ENCODE assay signal across 14 cellular contexts in the genomic region with DNA sequence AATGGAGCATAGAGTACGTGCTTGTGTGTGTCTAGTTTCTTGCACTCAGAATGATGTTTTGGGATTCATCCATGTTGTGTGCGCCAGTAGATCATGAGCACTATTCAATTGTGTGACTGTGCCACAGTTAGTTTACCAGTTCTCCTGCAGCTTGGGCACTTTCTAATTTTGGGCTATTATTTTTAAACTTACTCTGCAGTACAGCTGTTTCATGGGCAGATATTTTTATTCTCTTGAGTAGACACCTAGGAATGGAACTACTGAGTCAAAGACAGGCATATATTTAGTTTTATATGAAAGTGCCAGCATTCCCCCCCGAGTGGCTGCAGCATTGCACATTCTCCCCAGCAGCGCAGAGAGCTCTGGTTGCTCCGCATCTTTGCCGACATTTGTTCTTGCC.
"Had no signal": no experiment of that assay in that cellular context is flagged by ENCODE, and none has a peak within 500 bp of the region (broad histone marks: within the 10 kb centered on the region; RNA-seq: fewer than 3 reads in every experiment).

No MANE protein-coding gene starts in this region.

- H3K27me3 ChIP-seq: esophagus squamous epithelium, pancreas, tibial nerve, uterus had no signal

- H3K9me3 ChIP-seq: left ventricle myocardium inferior, pancreas, tibial nerve, uterus had no signal

- H3K4me3 ChIP-seq: esophagus squamous epithelium, left ventricle myocardium inferior, pancreas, tibial nerve, uterus had no signal

- H3K27me3 Mint-ChIP-seq: activated naive CD4-positive, alpha-beta T cell treated with anti-CD3 and anti-CD28 coated beads, Interleukin-2, amount 10 ng/mL, durations not matched to agents 7 days and 5 days had no signal

- DNase-seq: activated CD4-positive, alpha-beta T cell treated with anti-CD3 and anti-CD28 coated beads for 1 hour; activated CD4-positive, alpha-beta T cell treated with anti-CD3 and anti-CD28 coated beads, Interleukin-2, amount 50 U/mL, for 4 hours; activated naive CD4-positive, alpha-beta T cell treated with anti-CD3 and anti-CD28 coated beads, Interleukin-2, amount 10 ng/mL, durations not matched to agents 7 days and 5 days; esophagus squamous epithelium; left ventricle myocardium inferior; mesendoderm; pancreas; stimulated activated CD4-positive, alpha-beta T cell treated with anti-CD3 and anti-CD28 coated beads, Interleukin-2, amount 100 ng/mL, for 48 hours; T-helper 1 cell; T1000; uterus had no signal

- H3K27ac Mint-ChIP-seq: activated naive CD4-positive, alpha-beta T cell treated with anti-CD3 and anti-CD28 coated beads, Interleukin-2, amount 10 ng/mL, durations not matched to agents 7 days and 5 days; activated T-helper 2 cell treated with anti-CD3 and anti-CD28 coated beads, Interferon-gamma antibody, Interleukin-2, Interleukin-4, amounts not matched to agents 10 μg/mL and 5 μg/mL and 100 μg/mL, durations not matched to agents 14 hours and 24 hours and 36 hours; stimulated activated memory B cell treated with anti-CD40 and anti-IgM and Interleukin-4, amounts not matched to agents 10 μg/mL and 1 μg/mL and 100 μg/mL, for 72 hours had no signal

- H3K36me3 Mint-ChIP-seq: activated naive CD4-positive, alpha-beta T cell treated with anti-CD3 and anti-CD28 coated beads, Interleukin-2, amount 10 ng/mL, durations not matched to agents 7 days and 5 days; stimulated activated memory B cell treated with anti-CD40 and anti-IgM and Interleukin-4, amounts not matched to agents 10 μg/mL and 1 μg/mL and 100 μg/mL, for 72 hours had no signal

- H3K27ac ChIP-seq: pancreas, tibial nerve, uterus had no signal

- H3K4me3 Mint-ChIP-seq: activated naive CD4-positive, alpha-beta T cell treated with anti-CD3 and anti-CD28 coated beads, Interleukin-2, amount 10 ng/mL, durations not matched to agents 7 days and 5 days; stimulated activated memory B cell treated with anti-CD40 and anti-IgM and Interleukin-4, amounts not matched to agents 10 μg/mL and 1 μg/mL and 100 μg/mL, for 72 hours had no signal

- H3K36me3 ChIP-seq: esophagus squamous epithelium, left ventricle myocardium inferior, pancreas, tibial nerve, uterus had no signal
